Comparison of ENCODE assay signal across 1 cellular context in the genomic region with DNA sequence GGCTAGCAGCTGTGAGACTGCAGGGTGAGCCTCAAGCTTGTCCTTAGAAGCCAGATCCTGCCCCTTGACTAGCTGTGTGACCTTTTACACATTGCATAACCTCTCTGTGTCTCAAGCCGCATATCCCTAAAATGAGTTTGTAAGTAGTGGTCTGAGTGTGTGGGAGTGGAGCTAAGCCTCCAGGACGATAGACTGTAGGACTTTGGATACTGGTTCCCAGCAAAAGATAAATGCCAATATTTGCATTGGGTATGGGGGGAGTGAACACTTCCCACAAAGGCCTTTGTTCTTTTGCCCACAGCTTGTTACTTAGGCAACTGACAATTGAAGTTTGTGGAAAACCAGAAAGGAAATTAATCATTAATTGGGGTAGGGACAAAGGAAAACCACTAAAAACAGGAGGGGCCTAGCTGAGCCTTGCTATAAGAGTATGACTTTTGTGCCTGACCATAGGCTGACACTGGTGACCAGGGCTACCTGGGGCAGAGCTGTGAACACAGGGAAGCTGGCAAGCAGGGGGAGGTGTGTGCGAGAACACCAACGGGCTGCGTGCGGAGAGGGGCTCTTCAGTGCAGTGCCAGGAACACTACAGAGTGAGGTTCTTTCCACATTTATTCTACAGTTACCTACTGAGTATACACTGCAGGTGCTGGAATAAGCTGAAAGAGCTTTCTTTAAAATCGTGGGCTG.
TF ChIP-seq lines count a peak whose summit lies in the region.

No MANE protein-coding gene starts in this region.

TF ChIP-seq in HepG2, 621 proteins besides CTCF, POLR2A, EP300 and RAD21 (continued from another document and continues in another):
- TF ChIP-seq, protein P1, sequence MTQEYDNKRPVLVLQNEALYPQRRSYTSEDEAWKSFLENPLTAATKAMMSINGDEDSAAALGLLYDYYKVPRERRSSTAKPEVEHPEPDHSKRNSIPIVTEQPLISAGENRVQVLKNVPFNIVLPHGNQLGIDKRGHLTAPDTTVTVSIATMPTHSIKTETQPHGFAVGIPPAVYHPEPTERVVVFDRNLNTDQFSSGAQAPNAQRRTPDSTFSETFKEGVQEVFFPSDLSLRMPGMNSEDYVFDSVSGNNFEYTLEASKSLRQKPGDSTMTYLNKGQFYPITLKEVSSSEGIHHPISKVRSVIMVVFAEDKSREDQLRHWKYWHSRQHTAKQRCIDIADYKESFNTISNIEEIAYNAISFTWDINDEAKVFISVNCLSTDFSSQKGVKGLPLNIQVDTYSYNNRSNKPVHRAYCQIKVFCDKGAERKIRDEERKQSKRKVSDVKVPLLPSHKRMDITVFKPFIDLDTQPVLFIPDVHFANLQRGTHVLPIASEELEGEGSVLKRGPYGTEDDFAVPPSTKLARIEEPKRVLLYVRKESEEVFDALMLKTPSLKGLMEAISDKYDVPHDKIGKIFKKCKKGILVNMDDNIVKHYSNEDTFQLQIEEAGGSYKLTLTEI (CRISPR knock-in tag; conservative IDR thresholded peaks at IDR 0.05), result no peak
- TF ChIP-seq, protein P2, sequence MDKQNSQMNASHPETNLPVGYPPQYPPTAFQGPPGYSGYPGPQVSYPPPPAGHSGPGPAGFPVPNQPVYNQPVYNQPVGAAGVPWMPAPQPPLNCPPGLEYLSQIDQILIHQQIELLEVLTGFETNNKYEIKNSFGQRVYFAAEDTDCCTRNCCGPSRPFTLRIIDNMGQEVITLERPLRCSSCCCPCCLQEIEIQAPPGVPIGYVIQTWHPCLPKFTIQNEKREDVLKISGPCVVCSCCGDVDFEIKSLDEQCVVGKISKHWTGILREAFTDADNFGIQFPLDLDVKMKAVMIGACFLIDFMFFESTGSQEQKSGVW (CRISPR knock-in tag; IDR thresholded peaks at IDR 0.05; ENCODE audit: borderline replicate concordance), result no peak
- TF ChIP-seq KDM5B (CRISPR knock-in tag; IDR thresholded peaks at IDR 0.05; ENCODE audit: borderline replicate concordance), result no peak
- no peak for TF ChIP-seq ZNF558 (CRISPR knock-in tag; IDR thresholded peaks at IDR 0.05; ENCODE audit: borderline replicate concordance)
- peak; percentile 84 for TF ChIP-seq RFX3 (CRISPR knock-in tag; IDR thresholded peaks at IDR 0.05)
- no peak for TF ChIP-seq KLF9 (CRISPR knock-in tag; IDR thresholded peaks at IDR 0.05; ENCODE audit: low read depth)
- TF ChIP-seq, protein P3, sequence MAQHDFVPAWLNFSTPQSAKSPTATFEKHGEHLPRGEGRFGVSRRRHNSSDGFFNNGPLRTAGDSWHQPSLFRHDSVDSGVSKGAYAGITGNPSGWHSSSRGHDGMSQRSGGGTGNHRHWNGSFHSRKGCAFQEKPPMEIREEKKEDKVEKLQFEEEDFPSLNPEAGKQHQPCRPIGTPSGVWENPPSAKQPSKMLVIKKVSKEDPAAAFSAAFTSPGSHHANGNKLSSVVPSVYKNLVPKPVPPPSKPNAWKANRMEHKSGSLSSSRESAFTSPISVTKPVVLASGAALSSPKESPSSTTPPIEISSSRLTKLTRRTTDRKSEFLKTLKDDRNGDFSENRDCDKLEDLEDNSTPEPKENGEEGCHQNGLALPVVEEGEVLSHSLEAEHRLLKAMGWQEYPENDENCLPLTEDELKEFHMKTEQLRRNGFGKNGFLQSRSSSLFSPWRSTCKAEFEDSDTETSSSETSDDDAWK (CRISPR knock-in tag; IDR thresholded peaks at IDR 0.05), result no peak
- no peak for TF ChIP-seq ZNF263 (CRISPR knock-in tag; IDR thresholded peaks at IDR 0.05)
- no peak for TF ChIP-seq CAMTA2 (CRISPR knock-in tag; IDR thresholded peaks at IDR 0.05; ENCODE audit: borderline replicate concordance)
- TF ChIP-seq, protein P4, sequence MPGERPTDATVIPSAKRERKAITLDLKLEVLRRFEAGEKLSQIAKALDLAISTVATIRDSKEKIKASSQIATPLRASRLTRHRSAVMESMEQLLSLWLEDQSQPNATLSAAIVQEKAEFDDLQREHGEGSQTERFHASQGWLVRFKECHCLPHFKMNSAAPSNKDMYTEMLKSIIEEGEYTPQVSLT (CRISPR knock-in tag; IDR thresholded peaks at IDR 0.05; ENCODE audit: borderline replicate concordance, low read depth), result no peak
- no peak for TF ChIP-seq ZNF550 (CRISPR knock-in tag; IDR thresholded peaks at IDR 0.05; ENCODE audit: borderline replicate concordance)
- peak; percentile 85 for TF ChIP-seq ZBTB20 (CRISPR knock-in tag; IDR thresholded peaks at IDR 0.05; ENCODE audit: borderline replicate concordance, low read depth)
- TF ChIP-seq, protein P5, sequence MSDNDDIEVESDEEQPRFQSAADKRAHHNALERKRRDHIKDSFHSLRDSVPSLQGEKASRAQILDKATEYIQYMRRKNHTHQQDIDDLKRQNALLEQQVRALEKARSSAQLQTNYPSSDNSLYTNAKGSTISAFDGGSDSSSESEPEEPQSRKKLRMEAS (IDR thresholded peaks at IDR 0.05), result peak; percentile 81
- peak; percentile 87 for TF ChIP-seq ZNF792 (CRISPR knock-in tag; IDR thresholded peaks at IDR 0.05)
- TF ChIP-seq, protein P6, sequence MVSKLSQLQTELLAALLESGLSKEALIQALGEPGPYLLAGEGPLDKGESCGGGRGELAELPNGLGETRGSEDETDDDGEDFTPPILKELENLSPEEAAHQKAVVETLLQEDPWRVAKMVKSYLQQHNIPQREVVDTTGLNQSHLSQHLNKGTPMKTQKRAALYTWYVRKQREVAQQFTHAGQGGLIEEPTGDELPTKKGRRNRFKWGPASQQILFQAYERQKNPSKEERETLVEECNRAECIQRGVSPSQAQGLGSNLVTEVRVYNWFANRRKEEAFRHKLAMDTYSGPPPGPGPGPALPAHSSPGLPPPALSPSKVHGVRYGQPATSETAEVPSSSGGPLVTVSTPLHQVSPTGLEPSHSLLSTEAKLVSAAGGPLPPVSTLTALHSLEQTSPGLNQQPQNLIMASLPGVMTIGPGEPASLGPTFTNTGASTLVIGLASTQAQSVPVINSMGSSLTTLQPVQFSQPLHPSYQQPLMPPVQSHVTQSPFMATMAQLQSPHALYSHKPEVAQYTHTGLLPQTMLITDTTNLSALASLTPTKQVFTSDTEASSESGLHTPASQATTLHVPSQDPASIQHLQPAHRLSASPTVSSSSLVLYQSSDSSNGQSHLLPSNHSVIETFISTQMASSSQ (IDR thresholded peaks at IDR 0.05; ENCODE audit: low read depth), result peak; percentile 99
- TF ChIP-seq, protein P6 (CRISPR knock-in tag; IDR thresholded peaks at IDR 0.05; ENCODE audit: borderline replicate concordance), result peak; percentile 100
- TF ChIP-seq, protein P7, sequence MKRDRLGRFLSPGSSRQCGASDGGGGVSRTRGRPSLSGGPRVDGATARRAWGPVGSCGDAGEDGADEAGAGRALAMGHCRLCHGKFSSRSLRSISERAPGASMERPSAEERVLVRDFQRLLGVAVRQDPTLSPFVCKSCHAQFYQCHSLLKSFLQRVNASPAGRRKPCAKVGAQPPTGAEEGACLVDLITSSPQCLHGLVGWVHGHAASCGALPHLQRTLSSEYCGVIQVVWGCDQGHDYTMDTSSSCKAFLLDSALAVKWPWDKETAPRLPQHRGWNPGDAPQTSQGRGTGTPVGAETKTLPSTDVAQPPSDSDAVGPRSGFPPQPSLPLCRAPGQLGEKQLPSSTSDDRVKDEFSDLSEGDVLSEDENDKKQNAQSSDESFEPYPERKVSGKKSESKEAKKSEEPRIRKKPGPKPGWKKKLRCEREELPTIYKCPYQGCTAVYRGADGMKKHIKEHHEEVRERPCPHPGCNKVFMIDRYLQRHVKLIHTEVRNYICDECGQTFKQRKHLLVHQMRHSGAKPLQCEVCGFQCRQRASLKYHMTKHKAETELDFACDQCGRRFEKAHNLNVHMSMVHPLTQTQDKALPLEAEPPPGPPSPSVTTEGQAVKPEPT (CRISPR knock-in tag; IDR thresholded peaks at IDR 0.05; ENCODE audit: low read depth), result 0 out of 2 replicates have a peak, but pooled peaks have one; percentile 37
- TF ChIP-seq ZKSCAN5 (CRISPR knock-in tag; IDR thresholded peaks at IDR 0.05), result no peak
- no peak for TF ChIP-seq ZNF839 (CRISPR knock-in tag; IDR thresholded peaks at IDR 0.05; ENCODE audit: borderline replicate concordance)
- peak; percentile 30; the same call in 1 of the 2 replicates for TF ChIP-seq MTA1 (CRISPR knock-in tag; IDR thresholded peaks at IDR 0.05; ENCODE audit: borderline replicate concordance)
- peak; percentile 18 for TF ChIP-seq BORCS8-MEF2B (CRISPR knock-in tag; IDR thresholded peaks at IDR 0.05)
- no peak for TF ChIP-seq AHR (CRISPR knock-in tag; IDR thresholded peaks at IDR 0.05)
- TF ChIP-seq TEAD3 (CRISPR knock-in tag; optimal IDR thresholded peaks at IDR 0.05; ENCODE audit: borderline replicate concordance), result peak; percentile 75
- no peak for TF ChIP-seq NR3C1 (CRISPR knock-in tag; IDR thresholded peaks at IDR 0.05)
- TF ChIP-seq, protein P8, sequence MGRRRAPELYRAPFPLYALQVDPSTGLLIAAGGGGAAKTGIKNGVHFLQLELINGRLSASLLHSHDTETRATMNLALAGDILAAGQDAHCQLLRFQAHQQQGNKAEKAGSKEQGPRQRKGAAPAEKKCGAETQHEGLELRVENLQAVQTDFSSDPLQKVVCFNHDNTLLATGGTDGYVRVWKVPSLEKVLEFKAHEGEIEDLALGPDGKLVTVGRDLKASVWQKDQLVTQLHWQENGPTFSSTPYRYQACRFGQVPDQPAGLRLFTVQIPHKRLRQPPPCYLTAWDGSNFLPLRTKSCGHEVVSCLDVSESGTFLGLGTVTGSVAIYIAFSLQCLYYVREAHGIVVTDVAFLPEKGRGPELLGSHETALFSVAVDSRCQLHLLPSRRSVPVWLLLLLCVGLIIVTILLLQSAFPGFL (CRISPR knock-in tag; IDR thresholded peaks at IDR 0.05), result no peak
- TF ChIP-seq KAT7 (CRISPR knock-in tag; IDR thresholded peaks at IDR 0.05; ENCODE audit: borderline replicate concordance), result 0 out of 2 replicates have a peak, but pooled peaks have one; percentile 51
- peak; percentile 78 for TF ChIP-seq ZNF264 (CRISPR knock-in tag; IDR thresholded peaks at IDR 0.05)
- peak; percentile 83; the same call in 1 of the 2 replicates for TF ChIP-seq ZNF556 (CRISPR knock-in tag; IDR thresholded peaks at IDR 0.05; ENCODE audit: borderline replicate concordance)
- no peak for TF ChIP-seq KAT2B (IDR thresholded peaks at IDR 0.05; ENCODE audit: borderline replicate concordance, low read depth, low read length)
- no peak for TF ChIP-seq SATB2 (CRISPR knock-in tag; IDR thresholded peaks at IDR 0.05)
- TF ChIP-seq U2AF2 (IDR thresholded peaks at IDR 0.05; ENCODE audit: low read depth, low read length), result no peak
- TF ChIP-seq ZBTB8A (CRISPR knock-in tag; IDR thresholded peaks at IDR 0.05; ENCODE audit: borderline replicate concordance, low read depth), result no peak
- 0 out of 2 replicates have a peak, but pooled peaks have one; percentile 68 for TF ChIP-seq ATF1 (CRISPR knock-in tag; IDR thresholded peaks at IDR 0.05)
- TF ChIP-seq TMF1 (CRISPR knock-in tag; IDR thresholded peaks at IDR 0.05; ENCODE audit: low read depth), result no peak
- TF ChIP-seq, protein P9, sequence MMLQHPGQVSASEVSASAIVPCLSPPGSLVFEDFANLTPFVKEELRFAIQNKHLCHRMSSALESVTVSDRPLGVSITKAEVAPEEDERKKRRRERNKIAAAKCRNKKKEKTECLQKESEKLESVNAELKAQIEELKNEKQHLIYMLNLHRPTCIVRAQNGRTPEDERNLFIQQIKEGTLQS (CRISPR knock-in tag; IDR thresholded peaks at IDR 0.05), result 0 out of 2 replicates have a peak, but pooled peaks have one; percentile 12
- TF ChIP-seq ZNF12 (CRISPR knock-in tag; IDR thresholded peaks at IDR 0.05), result peak; percentile 49; the same call in 1 of the 2 replicates
- no peak for TF ChIP-seq NCOA1 (CRISPR knock-in tag; IDR thresholded peaks at IDR 0.05)
- no peak for TF ChIP-seq SRSF1 (optimal IDR thresholded peaks at IDR 0.05; ENCODE audit: low read depth, low read length)
- TF ChIP-seq, protein P10, sequence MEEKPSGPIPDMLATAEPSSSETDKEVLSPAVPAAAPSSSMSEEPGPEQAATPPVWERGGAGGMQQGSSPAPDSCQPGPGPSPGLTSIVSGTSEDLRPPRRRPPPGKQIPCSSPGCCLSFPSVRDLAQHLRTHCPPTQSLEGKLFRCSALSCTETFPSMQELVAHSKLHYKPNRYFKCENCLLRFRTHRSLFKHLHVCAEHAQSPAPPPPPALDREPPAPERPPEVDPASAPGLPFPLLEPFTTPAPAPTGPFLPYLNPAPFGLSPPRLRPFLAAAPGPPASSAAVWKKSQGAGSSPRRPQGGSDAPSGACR (CRISPR knock-in tag; IDR thresholded peaks at IDR 0.05), result peak; percentile 46
- no peak for TF ChIP-seq ZFP62 (CRISPR knock-in tag; IDR thresholded peaks at IDR 0.05)
- no peak for TF ChIP-seq ZNF138 (CRISPR knock-in tag; IDR thresholded peaks at IDR 0.05; ENCODE audit: low read depth)
- TF ChIP-seq ARNT2 (CRISPR knock-in tag; IDR thresholded peaks at IDR 0.05; ENCODE audit: low read depth), result no peak
- TF ChIP-seq, protein P11, sequence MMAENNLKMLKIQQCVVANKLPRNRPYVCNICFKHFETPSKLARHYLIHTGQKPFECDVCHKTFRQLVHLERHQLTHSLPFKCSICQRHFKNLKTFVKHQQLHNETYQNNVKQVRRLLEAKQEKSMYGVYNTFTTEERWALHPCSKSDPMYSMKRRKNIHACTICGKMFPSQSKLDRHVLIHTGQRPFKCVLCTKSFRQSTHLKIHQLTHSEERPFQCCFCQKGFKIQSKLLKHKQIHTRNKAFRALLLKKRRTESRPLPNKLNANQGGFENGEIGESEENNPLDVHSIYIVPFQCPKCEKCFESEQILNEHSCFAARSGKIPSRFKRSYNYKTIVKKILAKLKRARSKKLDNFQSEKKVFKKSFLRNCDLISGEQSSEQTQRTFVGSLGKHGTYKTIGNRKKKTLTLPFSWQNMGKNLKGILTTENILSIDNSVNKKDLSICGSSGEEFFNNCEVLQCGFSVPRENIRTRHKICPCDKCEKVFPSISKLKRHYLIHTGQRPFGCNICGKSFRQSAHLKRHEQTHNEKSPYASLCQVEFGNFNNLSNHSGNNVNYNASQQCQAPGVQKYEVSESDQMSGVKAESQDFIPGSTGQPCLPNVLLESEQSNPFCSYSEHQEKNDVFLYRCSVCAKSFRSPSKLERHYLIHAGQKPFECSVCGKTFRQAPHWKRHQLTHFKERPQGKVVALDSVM (CRISPR knock-in tag; IDR thresholded peaks at IDR 0.05), result no peak
- no peak for TF ChIP-seq ZNF225 (CRISPR knock-in tag; IDR thresholded peaks at IDR 0.05)
- TF ChIP-seq SMYD3 (CRISPR knock-in tag; IDR thresholded peaks at IDR 0.05), result peak; percentile 53; the same call in 1 of the 2 replicates
- TF ChIP-seq TAF1 (CRISPR knock-in tag; IDR thresholded peaks at IDR 0.05), result peak; percentile 64
